In the genomic region with DNA sequence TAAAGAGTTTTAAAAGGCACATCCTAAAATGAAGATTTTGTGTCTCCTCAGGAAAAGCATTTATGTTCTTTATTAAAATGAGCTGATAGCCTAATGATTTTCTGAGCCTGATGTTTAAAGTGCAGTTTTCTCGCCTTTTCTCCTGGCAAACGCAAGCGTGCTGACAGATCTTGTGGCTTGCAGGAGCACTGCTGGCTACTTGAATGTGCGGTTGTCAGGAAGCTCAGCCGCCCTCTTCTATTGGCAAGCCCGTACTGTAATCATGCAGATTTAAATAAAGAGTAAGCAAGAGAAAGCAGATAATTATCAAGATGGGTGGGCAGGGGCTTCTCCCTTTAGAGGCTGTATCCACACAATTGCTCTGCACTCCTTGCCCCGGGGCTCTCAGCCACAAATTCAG, we compare ENCODE assay signal across 31 cellular contexts.
"Had no signal": no experiment of that assay in that cellular context is flagged by ENCODE, and none has a peak within 500 bp of the region (broad histone marks: within the 10 kb centered on the region; RNA-seq: fewer than 3 reads in every experiment).

No MANE protein-coding gene starts in this region.

- H3K36me3 Mint-ChIP-seq: activated CD4-positive, alpha-beta memory T cell treated with anti-CD3 and anti-CD28 coated beads for 36 hours; activated CD8-positive, alpha-beta memory T cell treated with anti-CD3 and anti-CD28 coated beads, Interleukin-2, amount 10 ng/mL, durations not matched to agents 7 days and 5 days; activated naive CD4-positive, alpha-beta T cell treated with anti-CD3 and anti-CD28 coated beads, Interleukin-2, amount 50 U/mL, for 24 hours; activated naive CD8-positive, alpha-beta T cell treated with anti-CD3 and anti-CD28 coated beads for 36 hours had no signal

- H3K27ac Mint-ChIP-seq: activated CD4-positive, alpha-beta memory T cell treated with anti-CD3 and anti-CD28 coated beads for 36 hours; activated CD4-positive, alpha-beta T cell treated with anti-CD3 and anti-CD28 coated beads for 36 hours; activated CD4-positive, alpha-beta T cell treated with anti-CD3 and anti-CD28 coated beads, Interleukin-2, amount 10 ng/mL, durations not matched to agents 24 days and 14 days; activated CD8-positive, alpha-beta memory T cell treated with anti-CD3 and anti-CD28 coated beads, Interleukin-2, amount 10 ng/mL, durations not matched to agents 7 days and 5 days; activated CD8-positive, alpha-beta T cell treated with anti-CD3 and anti-CD28 coated beads, Interleukin-2, amount 10 ng/mL, durations not matched to agents 7 days and 5 days; activated naive CD4-positive, alpha-beta T cell treated with anti-CD3 and anti-CD28 coated beads for 36 hours; activated naive CD4-positive, alpha-beta T cell treated with anti-CD3 and anti-CD28 coated beads, Interleukin-2, amount 50 U/mL, for 24 hours; activated naive CD8-positive, alpha-beta T cell treated with anti-CD3 and anti-CD28 coated beads for 36 hours; activated naive CD8-positive, alpha-beta T cell treated with anti-CD3 and anti-CD28 coated beads, Interleukin-2, amount 50 U/mL, for 24 hours; activated T-helper 1 cell treated with anti-CD3 and anti-CD28 coated beads, Interleukin-12 subunit alpha, Interleukin-12 subunit beta, Interleukin-2, Interleukin-4 antibody, amounts not matched to agents 30 ng/mL and 10 ng/mL and 1 ng/mL, durations not matched to agents 14 hours and 24 hours and 36 hours; activated T-helper 2 cell treated with anti-CD3 and anti-CD28 coated beads, Interferon-gamma antibody, Interleukin-2, Interleukin-4, amounts not matched to agents 10 μg/mL and 5 μg/mL and 100 μg/mL, durations not matched to agents 14 hours and 24 hours and 36 hours had no signal

- H3K27me3 ChIP-seq: adrenal gland, body of pancreas, breast epithelium, cardiac muscle cell, colonic mucosa, esophagus squamous epithelium, gastroesophageal sphincter, heart right ventricle had no signal

- H3K27me3 Mint-ChIP-seq: activated CD4-positive, alpha-beta memory T cell treated with anti-CD3 and anti-CD28 coated beads for 36 hours; activated CD4-positive, alpha-beta T cell treated with anti-CD3 and anti-CD28 coated beads for 36 hours; activated CD4-positive, alpha-beta T cell treated with anti-CD3 and anti-CD28 coated beads, Interleukin-2, amount 10 ng/mL, durations not matched to agents 24 days and 14 days; activated CD8-positive, alpha-beta memory T cell treated with anti-CD3 and anti-CD28 coated beads, Interleukin-2, amount 10 ng/mL, durations not matched to agents 7 days and 5 days; activated naive CD4-positive, alpha-beta T cell treated with anti-CD3 and anti-CD28 coated beads, Interleukin-2, amount 50 U/mL, for 24 hours; activated naive CD8-positive, alpha-beta T cell treated with anti-CD3 and anti-CD28 coated beads for 36 hours; activated naive CD8-positive, alpha-beta T cell treated with anti-CD3 and anti-CD28 coated beads, Interleukin-2, amount 50 U/mL, for 24 hours; central memory CD8-positive, alpha-beta T cell had no signal

- H3K27ac ChIP-seq: adrenal gland, body of pancreas, breast epithelium, cardiac muscle cell, colonic mucosa, epithelial cell of prostate, esophagus squamous epithelium, gastroesophageal sphincter had no signal

- H3K4me3 ChIP-seq: adrenal gland, body of pancreas, breast epithelium, cardiac muscle cell, colonic mucosa, esophagus squamous epithelium, gastroesophageal sphincter, heart right ventricle had no signal

- H3K4me1 Mint-ChIP-seq: activated CD4-positive, alpha-beta T cell treated with anti-CD3 and anti-CD28 coated beads for 36 hours; activated CD4-positive, alpha-beta T cell treated with anti-CD3 and anti-CD28 coated beads, Interleukin-2, amount 10 ng/mL, durations not matched to agents 24 days and 14 days; activated CD8-positive, alpha-beta memory T cell treated with anti-CD3 and anti-CD28 coated beads, Interleukin-2, amount 10 ng/mL, durations not matched to agents 7 days and 5 days; activated naive CD4-positive, alpha-beta T cell treated with anti-CD3 and anti-CD28 coated beads, Interleukin-2, amount 50 U/mL, for 24 hours; activated naive CD8-positive, alpha-beta T cell treated with anti-CD3 and anti-CD28 coated beads for 36 hours; activated naive CD8-positive, alpha-beta T cell treated with anti-CD3 and anti-CD28 coated beads, Interleukin-2, amount 50 U/mL, for 24 hours; central memory CD8-positive, alpha-beta T cell had no signal

- ATAC-seq: activated CD4-positive, alpha-beta T cell treated with anti-CD3 and anti-CD28 coated beads for 36 hours; activated CD8-positive, alpha-beta memory T cell treated with anti-CD3 and anti-CD28 coated beads, Interleukin-2, amount 10 ng/mL, durations not matched to agents 7 days and 5 days; activated CD8-positive, alpha-beta T cell treated with anti-CD3 and anti-CD28 coated beads, Interleukin-2, amount 10 ng/mL, durations not matched to agents 7 days and 5 days; activated naive CD8-positive, alpha-beta T cell treated with anti-CD3 and anti-CD28 coated beads, Interleukin-2, amount 50 U/mL, for 24 hours; body of pancreas; gastroesophageal sphincter had no signal

- DNase-seq: activated CD4-positive, alpha-beta memory T cell treated with anti-CD3 and anti-CD28 coated beads for 36 hours; activated CD4-positive, alpha-beta T cell treated with anti-CD3 and anti-CD28 coated beads for 36 hours; activated CD4-positive, alpha-beta T cell treated with anti-CD3 and anti-CD28 coated beads, Interleukin-2, amount 10 ng/mL, durations not matched to agents 24 days and 14 days; activated CD4-positive, CD25-positive, alpha-beta regulatory T cell; activated CD4-positive, CD25-positive, alpha-beta regulatory T cell treated with anti-CD3 and anti-CD28 coated beads, Interleukin-2, amount 50 U/mL, for 72 hours; activated CD8-positive, alpha-beta memory T cell treated with anti-CD3 and anti-CD28 coated beads, Interleukin-2, amount 10 ng/mL, durations not matched to agents 7 days and 5 days; activated CD8-positive, alpha-beta memory T cell treated with anti-CD3 and anti-CD28 coated beads, Interleukin-2, amount 50 U/mL, for 4 hours; activated CD8-positive, alpha-beta T cell treated with anti-CD3 and anti-CD28 coated beads, Interleukin-2, amount 10 ng/mL, durations not matched to agents 7 days and 5 days; activated effector memory CD4-positive, alpha-beta T cell treated with anti-CD3 and anti-CD28 coated beads, Interleukin-2, amount 50 U/mL, for 16 hours; activated naive CD4-positive, alpha-beta T cell treated with anti-CD3 and anti-CD28 coated beads for 36 hours; activated naive CD8-positive, alpha-beta T cell treated with anti-CD3 and anti-CD28 coated beads for 36 hours; activated naive CD8-positive, alpha-beta T cell treated with anti-CD3 and anti-CD28 coated beads, Interleukin-2, amount 50 U/mL, for 24 hours; activated T-cell treated with anti-CD3 and anti-CD28 coated beads, Interleukin-2, amount 50 U/mL, for 1 hour; activated T-cell treated with anti-CD3 and anti-CD28 coated beads, Interleukin-2, amount 50 U/mL, for 48 hours; adrenal gland; aorta; body of pancreas; colonic mucosa; effector CD8-positive, alpha-beta T cell; esophagus squamous epithelium; foreskin melanocyte; T-helper 2 cell had no signal

- H3K9me3 Mint-ChIP-seq: activated CD4-positive, alpha-beta T cell treated with anti-CD3 and anti-CD28 coated beads, Interleukin-2, amount 10 ng/mL, durations not matched to agents 24 days and 14 days; activated naive CD4-positive, alpha-beta T cell treated with anti-CD3 and anti-CD28 coated beads for 36 hours; activated naive CD8-positive, alpha-beta T cell treated with anti-CD3 and anti-CD28 coated beads for 36 hours; activated T-helper 1 cell treated with anti-CD3 and anti-CD28 coated beads, Interleukin-12 subunit alpha, Interleukin-12 subunit beta, Interleukin-2, Interleukin-4 antibody, amounts not matched to agents 30 ng/mL and 10 ng/mL and 1 ng/mL, durations not matched to agents 14 hours and 24 hours and 36 hours; activated T-helper 2 cell treated with anti-CD3 and anti-CD28 coated beads, Interferon-gamma antibody, Interleukin-2, Interleukin-4, amounts not matched to agents 10 μg/mL and 5 μg/mL and 100 μg/mL, durations not matched to agents 14 hours and 24 hours and 36 hours had no signal

- H3K36me3 ChIP-seq: adrenal gland, breast epithelium, cardiac muscle cell, colonic mucosa, esophagus squamous epithelium, gastroesophageal sphincter, heart right ventricle had no signal

- H3K4me3 Mint-ChIP-seq: activated CD4-positive, alpha-beta memory T cell treated with anti-CD3 and anti-CD28 coated beads for 36 hours; activated CD4-positive, alpha-beta T cell treated with anti-CD3 and anti-CD28 coated beads for 36 hours; activated CD4-positive, alpha-beta T cell treated with anti-CD3 and anti-CD28 coated beads, Interleukin-2, amount 10 ng/mL, durations not matched to agents 24 days and 14 days; activated CD8-positive, alpha-beta memory T cell treated with anti-CD3 and anti-CD28 coated beads, Interleukin-2, amount 10 ng/mL, durations not matched to agents 7 days and 5 days; activated CD8-positive, alpha-beta T cell treated with anti-CD3 and anti-CD28 coated beads, Interleukin-2, amount 10 ng/mL, durations not matched to agents 7 days and 5 days; activated naive CD4-positive, alpha-beta T cell treated with anti-CD3 and anti-CD28 coated beads for 36 hours; activated naive CD4-positive, alpha-beta T cell treated with anti-CD3 and anti-CD28 coated beads, Interleukin-2, amount 50 U/mL, for 24 hours; activated naive CD8-positive, alpha-beta T cell treated with anti-CD3 and anti-CD28 coated beads for 36 hours; activated naive CD8-positive, alpha-beta T cell treated with anti-CD3 and anti-CD28 coated beads, Interleukin-2, amount 50 U/mL, for 24 hours; activated T-helper 1 cell treated with anti-CD3 and anti-CD28 coated beads, Interleukin-12 subunit alpha, Interleukin-12 subunit beta, Interleukin-2, Interleukin-4 antibody, amounts not matched to agents 30 ng/mL and 10 ng/mL and 1 ng/mL, durations not matched to agents 14 hours and 24 hours and 36 hours; central memory CD8-positive, alpha-beta T cell had no signal

- H3K4me1 ChIP-seq: breast epithelium, colonic mucosa, esophagus squamous epithelium, gastroesophageal sphincter had no signal

- H3K9me3 ChIP-seq: adrenal gland, body of pancreas, colonic mucosa, esophagus squamous epithelium, gastroesophageal sphincter had no signal
